Comparison of ENCODE assay signal across 3 cellular contexts in the genomic region with DNA sequence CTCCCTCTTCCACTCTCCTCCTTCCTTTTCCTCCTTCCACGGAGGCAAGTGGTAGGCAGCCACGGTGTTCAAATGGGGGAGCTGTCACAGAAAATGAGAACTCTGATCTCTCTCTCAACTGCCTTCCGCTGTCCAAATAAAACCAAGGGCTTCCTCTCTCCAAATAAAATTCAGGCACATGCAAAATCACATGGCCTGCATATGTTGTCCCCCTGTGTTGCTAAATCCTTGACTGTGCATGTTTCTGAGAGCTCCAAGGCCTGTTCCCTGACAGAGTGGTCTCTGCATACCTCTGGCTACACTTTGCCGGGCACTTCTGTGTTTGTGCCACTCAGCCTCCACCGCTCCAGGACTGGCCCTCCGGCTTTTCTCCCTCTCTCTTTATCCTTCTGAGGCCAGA. TPM values are rescaled to one million over a fixed set of nuclear protein-coding genes. Genes with fewer than 3 reads are reported as not detected.
"Had no signal": no experiment of that assay in that cellular context is flagged by ENCODE, and none has a peak within 500 bp of the region (broad histone marks: within the 10 kb centered on the region; RNA-seq: fewer than 3 reads in every experiment).

No MANE protein-coding gene starts in this region.

RNA-seq across cellular contexts. Expression of a gene that starts 39.0 kb away (rescaled TPM):
- total RNA-seq: HT-29, HT1080, IMR-90 had no signal
- polyA plus RNA-seq: IMR-90 had no signal

RNA-seq across cellular contexts. Expression of a gene that starts 42.4 kb away (rescaled TPM):
- total RNA-seq: HT-29, HT1080, IMR-90 had no signal
- polyA plus RNA-seq: IMR-90 had no signal
